11 cellular contexts compared by ENCODE assay signal in the genomic region with DNA sequence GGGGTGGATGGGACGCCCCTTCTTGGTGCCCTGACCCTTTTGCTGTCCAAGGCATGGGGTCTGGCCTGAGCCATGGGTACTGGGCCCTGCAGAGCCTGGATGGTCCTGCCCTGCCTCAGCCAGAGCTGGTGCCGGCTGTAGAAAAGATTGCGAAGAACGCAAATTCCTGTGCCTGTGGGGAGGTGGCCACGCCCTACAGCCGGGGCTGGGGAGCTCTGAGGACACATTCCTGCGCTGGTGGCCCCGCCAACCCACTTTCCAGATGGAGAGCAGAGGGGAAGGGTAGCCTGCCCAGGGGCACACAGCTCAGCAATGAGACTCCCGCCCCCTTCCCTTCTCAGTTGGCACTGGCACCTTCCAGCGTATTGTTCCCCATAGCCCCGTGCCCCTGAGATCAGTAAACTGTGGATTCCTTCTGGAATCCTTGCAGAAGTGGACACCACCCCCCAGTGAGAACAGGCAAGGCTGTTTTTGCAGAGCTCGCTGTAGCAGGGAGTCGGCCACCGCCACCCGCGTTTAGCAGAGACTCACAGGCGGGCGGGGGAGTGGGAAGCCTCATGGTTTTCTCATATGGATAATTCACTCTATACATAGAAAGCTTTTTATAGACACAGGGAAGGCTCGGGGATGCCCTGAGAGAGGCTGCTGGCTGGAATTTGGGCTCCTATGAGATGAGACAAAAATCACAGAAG. TPM values are rescaled to one million over a fixed set of nuclear protein-coding genes. Genes with fewer than 3 reads are reported as not detected.
A peak's percentile ranks its signal among the peaks of the same experiment; 100 is the strongest.
DNase-seq lines count a peak whose midpoint lies in the region; ATAC-seq lines count a peak whose summit lies in the region.
"Had no signal": no experiment of that assay in that cellular context is flagged by ENCODE, and none has a peak within 500 bp of the region (broad histone marks: within the 10 kb centered on the region; RNA-seq: fewer than 3 reads in every experiment).

No MANE protein-coding gene starts in this region.

- H3K4me1 ChIP-seq in neuronal stem cell (ENCODE audit: control insufficient read depth in 2 of 2, insufficient read depth in 1 of 2, low read depth in 1 of 2, low read length in 2 of 2), result peaks cover 13 to 25% of the 10 kb centered on the region in 2 donors
- H3K4me1 ChIP-seq in CD8-positive, alpha-beta memory T cell (ENCODE audit: insufficient read depth, low read length), result peaks cover 30% of the 10 kb centered on the region

- H3K9me3 Mint-ChIP-seq in IgD-negative memory B cell, result no peaks in the 10 kb centered on the region
- H3K9me3 Mint-ChIP-seq in CD8-positive, alpha-beta memory T cell, result no peaks in the 10 kb centered on the region

- H3K14ac ChIP-seq in neuronal stem cell (ENCODE audit: low read length), result peak overlapping the region; percentile 89

- no peak overlapping the region for H4K91ac ChIP-seq in neuronal stem cell (ENCODE audit: low read depth, low read length, poor library complexity)

- peaks cover 27% of the 10 kb centered on the region for H3K79me1 ChIP-seq in neuronal stem cell (ENCODE audit: low read depth, low read length)

- POLR2A ChIA-PET in CD8-positive, alpha-beta memory T cell (lab: Charles Lee), result no interaction called here

- H3K4ac ChIP-seq in neuronal stem cell (ENCODE audit: low read length), result peak overlapping the region; percentile 66

- no CpG with 5 or more reads among the region's 19 CpGs for WGBS in neuronal stem cell (ENCODE audit: extremely low coverage in 2 of 2, insufficient read length in 2 of 2, insufficient replicate concordance in 1 of 2), 2 donors

- peak overlapping the region; percentile 84 for H2AK5ac ChIP-seq in neuronal stem cell (ENCODE audit: low read depth, low read length)

- H3K4me2 ChIP-seq in neuronal stem cell (ENCODE audit: insufficient read depth, low read length, poor library complexity, severe bottlenecking), result no peak overlapping the region
- H3K4me2 ChIP-seq: KMS-11 had no signal

- H3K27ac ChIP-seq in neuronal stem cell (replicated peaks; ENCODE audit: low read length), result peak overlapping the region; percentile 22
- H3K27ac ChIP-seq in CD8-positive, alpha-beta memory T cell (ENCODE audit: low read depth, low read length), result no peak overlapping the region
- H3K27ac ChIP-seq: KMS-11 had no signal

- DNase-seq in AG08395 (ENCODE audit: low spot score), result peak; percentile 70
- peak; percentile 27 for DNase-seq in fibroblast of gingiva (ENCODE audit: low read depth)
- DNase-seq in neuronal stem cell (ENCODE audit: low spot score), result no peak
- DNase-seq in CD8-positive, alpha-beta memory T cell, result no peak
- DNase-seq in medulla oblongata (ENCODE audit: extremely low spot score), result no peak
- DNase-seq: BE2C, NCI-H446 had no signal

- no peaks in the 10 kb centered on the region for H3K27me3 ChIP-seq in neuronal stem cell (ENCODE audit: control insufficient read depth in 3 of 3, insufficient read depth in 3 of 3, low read depth in 1 of 3, low read length in 3 of 3)
- H3K27me3 ChIP-seq in CD8-positive, alpha-beta memory T cell (ENCODE audit: insufficient read depth, low read length, poor library complexity, severe bottlenecking), result no peaks in the 10 kb centered on the region
- H3K27me3 ChIP-seq: BE2C had no signal

- peak overlapping the region; percentile 21 to 59 (median 27) for H3K27ac Mint-ChIP-seq in IgD-negative memory B cell
- no peak overlapping the region for H3K27ac Mint-ChIP-seq in CD8-positive, alpha-beta memory T cell

- H3K4me3 ChIP-seq in neuronal stem cell (ENCODE audit: low read length in 2 of 2), result no peak overlapping the region
- no peak overlapping the region for H3K4me3 ChIP-seq in CD8-positive, alpha-beta memory T cell (ENCODE audit: low read length)

- peak overlapping the region; percentile 96 for H4K8ac ChIP-seq in neuronal stem cell (ENCODE audit: low read depth, low read length)

- CTCF ChIA-PET in CD8-positive, alpha-beta memory T cell (lab: Charles Lee), result interaction anchor here (2.4 kb wide), 1 partner anchor 33 kb away, joined by 7 read pairs; no protein-coding TSS in a partner anchor

- no peak overlapping the region for H2AFZ ChIP-seq in neuronal stem cell (ENCODE audit: low read length)

- no peaks in the 10 kb centered on the region for H3K27me3 Mint-ChIP-seq in IgD-negative memory B cell
- H3K27me3 Mint-ChIP-seq in CD8-positive, alpha-beta memory T cell, result no peaks in the 10 kb centered on the region

- peak overlapping the region in 1 of 4 donors; percentile 9 for H3K4me3 Mint-ChIP-seq in IgD-negative memory B cell
- H3K4me3 Mint-ChIP-seq in CD8-positive, alpha-beta memory T cell, result no peak overlapping the region

- H3K23ac ChIP-seq in neuronal stem cell (ENCODE audit: low read depth, low read length, poor library complexity), result no peak overlapping the region

- ATAC-seq in HG02884 (IDR thresholded peaks at IDR 0.05; ENCODE audit: unreplicated experiment) (no peak), GM21576 (IDR thresholded peaks at IDR 0.05; ENCODE audit: unreplicated experiment) (no peak)

- no peak overlapping the region for H3K9ac ChIP-seq in neuronal stem cell (ENCODE audit: low read depth, low read length, poor library complexity)
- H3K9ac ChIP-seq: KMS-11 had no signal

- no peaks in the 10 kb centered on the region for H3K9me3 ChIP-seq in neuronal stem cell (replicated peaks in 1 of 2; ENCODE audit: control insufficient read depth in 2 of 2, insufficient read depth in 1 of 2, low read depth in 1 of 2, low read length in 2 of 2)
- H3K9me3 ChIP-seq in CD8-positive, alpha-beta memory T cell (ENCODE audit: low read length), result no peaks in the 10 kb centered on the region
- H3K9me3 ChIP-seq: BE2C had no signal

- peaks cover 6 to 20% (median 18%) of the 10 kb centered on the region in 3 donors for H3K4me1 Mint-ChIP-seq in IgD-negative memory B cell
- H3K4me1 Mint-ChIP-seq in CD8-positive, alpha-beta memory T cell, result peaks cover 20 to 29% (median 22%) of the 10 kb centered on the region in 3 donors

- no peak overlapping the region for H2BK120ac ChIP-seq in neuronal stem cell (ENCODE audit: low read depth, low read length)

- peak overlapping the region; percentile 84 for H2BK5ac ChIP-seq in neuronal stem cell (ENCODE audit: low read length)

- peaks cover 9 to 21% of the 10 kb centered on the region in 2 donors for H3K36me3 ChIP-seq in neuronal stem cell (replicated peaks in 1 of 2; ENCODE audit: control insufficient read depth in 2 of 2, insufficient read depth in 2 of 2, low read length in 2 of 2)
- no peaks in the 10 kb centered on the region for H3K36me3 ChIP-seq in CD8-positive, alpha-beta memory T cell (ENCODE audit: insufficient read depth, low read length)

- H2BK12ac ChIP-seq in neuronal stem cell (ENCODE audit: low read length), result peak overlapping the region; percentile 22

- H3K36me3 Mint-ChIP-seq in IgD-negative memory B cell, result no peaks in the 10 kb centered on the region
- peaks cover 0 to 8% (median 0%) of the 10 kb centered on the region in 3 donors for H3K36me3 Mint-ChIP-seq in CD8-positive, alpha-beta memory T cell

- peak overlapping the region; percentile 26 for H2BK15ac ChIP-seq in neuronal stem cell (ENCODE audit: low read length)

- H3K18ac ChIP-seq in neuronal stem cell (ENCODE audit: low read length), result peak overlapping the region; percentile 71

RNA-seq across cellular contexts. Expression of a gene that starts 8.6 kb away (rescaled TPM):
- polyA plus RNA-seq in IgD-negative memory B cell, result 10.8 TPM
- polyA plus RNA-seq in neuronal stem cell (2013, experiment 1 of 2), result 19.0 TPM
- 19.6 TPM for polyA plus RNA-seq in neuronal stem cell (2013, experiment 2 of 2)
- 10 to 100 TPM; 55.9 to 56.3 TPM for total RNA-seq in CD8-positive, alpha-beta memory T cell
- 4.6 TPM for polyA plus RNA-seq in CD8-positive, alpha-beta memory T cell

RNA-seq across cellular contexts. Expression of a gene that starts 26.0 kb away (rescaled TPM):
- not detected for polyA plus RNA-seq in IgD-negative memory B cell
- polyA plus RNA-seq in neuronal stem cell (2013, experiment 1 of 2), result 23.8 TPM
- 21.4 TPM for polyA plus RNA-seq in neuronal stem cell (2013, experiment 2 of 2)
- 1 to 10 TPM; 1.4 to 1.5 TPM for total RNA-seq in CD8-positive, alpha-beta memory T cell
- polyA plus RNA-seq in CD8-positive, alpha-beta memory T cell, result 1.6 TPM

RNA-seq across cellular contexts. Expression of a gene that starts 54.9 kb away (rescaled TPM):
- 195 TPM for polyA plus RNA-seq in IgD-negative memory B cell
- polyA plus RNA-seq in neuronal stem cell (2013, experiment 1 of 2), result 109 TPM
- polyA plus RNA-seq in neuronal stem cell (2013, experiment 2 of 2), result 114 TPM
- total RNA-seq in CD8-positive, alpha-beta memory T cell, result 100 to 1,000 TPM; 150 to 175 TPM
- polyA plus RNA-seq in CD8-positive, alpha-beta memory T cell, result 227 TPM

Comparison
In these comparisons a context has a peak if more than half of its experiments do, and no peak if none do; other contexts are left out.
1. DNase-seq: peak in AG08395 (single experiment) and fibroblast of gingiva (single experiment); none in neuronal stem cell (single experiment), CD8-positive, alpha-beta memory T cell (0 of 5) and medulla oblongata (single experiment).
2. H3K27ac Mint-ChIP-seq: peak in IgD-negative memory B cell (3 of 3); none in CD8-positive, alpha-beta memory T cell (0 of 8).